Comparison of ENCODE assay signal across 14 cellular contexts in genomic region chr17:49145654-49146053, GRCh38. TPM values are rescaled to one million over a fixed set of nuclear protein-coding genes. Genes with fewer than 3 reads are reported as not detected.
"Had no signal": no experiment of that assay in that cellular context is flagged by ENCODE, and none has a peak within 500 bp of the region (broad histone marks: within the 10 kb centered on the region; RNA-seq: fewer than 3 reads in every experiment).

No MANE protein-coding gene starts in this region.

RNA-seq across cellular contexts. Expression of gene B4GALNT2, which starts 13.1 kb away (rescaled TPM):
- total RNA-seq: left ventricle myocardium superior; lung microvascular endothelial cell; mesenteric fat pad; myocyte; natural killer cell treated with Interleukin-12 subunit alpha and Interleukin-12 subunit beta and Interleukin-15 and Interleukin-18, amount 100 ng/mL, for 72 hours; omental fat pad; pulmonary artery endothelial cell; right atrium auricular region; skeletal muscle tissue had no signal
- polyA plus RNA-seq: heart left ventricle; immature natural killer cell; naive thymus-derived CD4-positive, alpha-beta T cell; neural cell; ovary had no signal
